9 cellular contexts compared by ENCODE assay signal in genomic region chr16:23773339-23773738, GRCh38. TPM values are rescaled to one million over a fixed set of nuclear protein-coding genes. Genes with fewer than 3 reads are reported as not detected.
"Had no signal": no experiment of that assay in that cellular context is flagged by ENCODE, and none has a peak within 500 bp of the region (broad histone marks: within the 10 kb centered on the region; RNA-seq: fewer than 3 reads in every experiment).

No MANE protein-coding gene starts in this region.

- H3K4me1 Mint-ChIP-seq: GM23338 had no signal

- H3K9me3 Mint-ChIP-seq: HFFc6 had no signal

- ATAC-seq: GM23338, HepG2 had no signal

- H3K27ac ChIP-seq: HL-60 had no signal

- H3K4me3 Mint-ChIP-seq: GM23338, H9, HFFc6 had no signal

- H3K27ac Mint-ChIP-seq: GM23338, H9, HFFc6 had no signal

- H3K4me3 ChIP-seq: GM23338 had no signal

- DNase-seq: H9, HCEC 1CT, HFFc6, IMR-90, KBM-7 had no signal

RNA-seq across cellular contexts. Expression of gene CHP2, which starts 18.5 kb away (rescaled TPM):
- total RNA-seq: HepG2, HFFc6, HT1080, IMR-90 had no signal
- polyA plus RNA-seq: HepG2, IMR-90 had no signal
